26 cellular contexts compared by ENCODE assay signal in genomic region chr1:228511014-228511413, GRCh38.
"Had no signal": no experiment of that assay in that cellular context is flagged by ENCODE, and none has a peak within 500 bp of the region (broad histone marks: within the 10 kb centered on the region; RNA-seq: fewer than 3 reads in every experiment).

No MANE protein-coding gene starts in this region.

- H3K36me3 Mint-ChIP-seq: mesothelial cell of epicardium, naive B cell, natural killer cell, neural progenitor cell had no signal

- H3K27me3 ChIP-seq: right atrium auricular region, right lobe of liver, upper lobe of right lung had no signal

- H3K4me3 ChIP-seq: left ventricle myocardium inferior, lung, neural progenitor cell, right atrium auricular region, right lobe of liver, skin epidermis, suprapubic skin, thoracic aorta, tibial artery, upper lobe of right lung had no signal

- DNase-seq: islet precursor cell; left ventricle myocardium inferior; mesendoderm; naive B cell; nephron progenitor cell; occipital lobe; stimulated activated CD4-positive, alpha-beta T cell treated with anti-CD3 and anti-CD28 coated beads, Interleukin-12 subunit alpha, Interleukin-12 subunit beta, amount 100 ng/mL, for 4 hours; stimulated activated CD4-positive, alpha-beta T cell treated with anti-CD3 and anti-CD28 coated beads, Interleukin-15, amount 100 ng/mL, for 24 hours; stimulated activated CD4-positive, alpha-beta T cell treated with anti-CD3 and anti-CD28 coated beads, Interleukin-2, amount 100 ng/mL, for 24 hours; stimulated activated CD4-positive, alpha-beta T cell treated with anti-CD3 and anti-CD28 coated beads, Interleukin-4, amount 100 ng/mL, for 1 hour; stimulated activated naive CD4-positive, alpha-beta T cell; trophoblast cell; upper lobe of right lung had no signal

- H3K4me3 Mint-ChIP-seq: mesothelial cell of epicardium; naive B cell; natural killer cell; nephron progenitor cell; neural progenitor cell; stimulated activated naive CD8-positive, alpha-beta T cell treated with anti-CD3 and anti-CD28 coated beads, Interleukin-15, Interleukin-2, amounts not matched to agents 100 ng/mL and 50 ng/mL, for 24 hours had no signal

- H3K27ac ChIP-seq: left ventricle myocardium inferior, neural progenitor cell, neutrophil, parathyroid adenoma, right atrium auricular region, right lobe of liver, skin epidermis, suprapubic skin, thoracic aorta, tibial artery, upper lobe of right lung had no signal

- H3K27ac Mint-ChIP-seq: mesothelial cell of epicardium; natural killer cell; nephron progenitor cell; neural progenitor cell; stimulated activated naive CD8-positive, alpha-beta T cell treated with anti-CD3 and anti-CD28 coated beads, Interleukin-15, Interleukin-2, amounts not matched to agents 100 ng/mL and 50 ng/mL, for 24 hours had no signal

- H3K9me3 Mint-ChIP-seq: mesothelial cell of epicardium; naive B cell; natural killer cell; stimulated activated naive CD8-positive, alpha-beta T cell treated with anti-CD3 and anti-CD28 coated beads, Interleukin-15, Interleukin-2, amounts not matched to agents 100 ng/mL and 50 ng/mL, for 24 hours had no signal

- H3K4me1 Mint-ChIP-seq: mesothelial cell of epicardium, naive B cell, natural killer cell, nephron progenitor cell, neural progenitor cell had no signal

- H3K36me3 ChIP-seq: left ventricle myocardium inferior, neural progenitor cell, neutrophil, right atrium auricular region, right lobe of liver, suprapubic skin, thoracic aorta, tibial artery, upper lobe of right lung had no signal

- H3K4me1 ChIP-seq: left ventricle myocardium inferior, neural progenitor cell, parathyroid adenoma, right atrium auricular region, right lobe of liver, suprapubic skin, tibial artery, upper lobe of right lung had no signal

- ATAC-seq: right lobe of liver, upper lobe of right lung had no signal

- H3K9me3 ChIP-seq: left ventricle myocardium inferior, neutrophil, right atrium auricular region, right lobe of liver, suprapubic skin, thoracic aorta, tibial artery, upper lobe of right lung had no signal
